ENCODE assay signal across 8 cellular contexts in the genomic region with DNA sequence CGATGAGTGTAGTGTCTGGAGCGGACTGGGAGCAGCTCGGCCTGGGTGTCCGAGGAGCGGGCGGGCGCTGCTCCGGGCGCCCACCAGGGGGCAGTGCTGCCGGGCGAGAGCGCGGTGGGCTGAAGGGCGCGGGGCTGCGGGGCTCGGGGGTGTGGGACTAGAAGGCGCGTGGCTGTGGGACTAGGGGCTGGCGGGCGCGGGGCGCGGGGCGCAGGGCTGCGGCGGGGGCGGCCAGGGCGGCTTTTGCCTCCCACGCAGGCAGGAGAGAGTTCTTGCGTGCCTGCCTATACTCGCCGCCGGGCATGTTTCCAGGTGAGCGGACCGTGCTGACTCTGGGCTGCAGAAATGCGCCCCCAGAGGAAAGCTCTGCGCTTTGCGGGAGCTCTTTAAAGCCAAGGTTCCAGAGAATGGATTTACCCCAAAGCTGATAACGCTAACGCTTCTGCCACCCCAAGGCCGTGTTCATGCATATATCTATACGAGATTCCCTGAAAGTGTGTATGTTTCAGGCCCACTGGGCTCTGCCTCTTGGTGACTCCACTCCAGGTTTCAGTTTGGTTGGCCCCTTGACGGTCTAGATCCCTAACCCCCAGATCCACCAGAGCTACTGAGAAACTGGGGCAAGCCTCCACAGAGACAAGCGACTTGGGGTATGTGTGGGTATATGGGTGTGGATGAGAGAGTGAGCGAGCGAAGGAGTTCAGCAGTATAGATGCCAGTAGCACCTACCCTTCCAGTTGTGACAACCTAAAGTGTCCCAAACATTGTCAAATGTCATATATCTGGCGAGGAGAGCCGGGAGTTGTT. TPM values are rescaled to one million over a fixed set of nuclear protein-coding genes. Genes with fewer than 3 reads are reported as not detected.
DNase-seq lines count a peak whose midpoint lies in the region; ATAC-seq and TF ChIP-seq lines count a peak whose summit lies in the region.

No MANE protein-coding gene starts in this region.

- H4K20me1 ChIP-seq in HCT116 (ENCODE audit: insufficient read depth) (no peaks in the 10 kb centered on the region), MM.1S (ENCODE audit: insufficient read depth, low read length) (no peaks in the 10 kb centered on the region)

- H3K27ac ChIP-seq in HCT116 (ENCODE audit: low read depth, low read length): no peak overlapping the region
- H3K27ac ChIP-seq in MM.1S (ENCODE audit: low read length): no peak overlapping the region
- peak overlapping the region; percentile 60 for H3K27ac ChIP-seq in caudate nucleus (ENCODE audit: low read depth, low read length)

- intact Hi-C loops in HCT116 (cut with micrococcal nuclease): no loop called here
- intact Hi-C loops in activated B cell treated with CpG ODN at 0.5 μM for 24 hours (cut with micrococcal nuclease): loop anchor here (1.0 to 2.0 kb wide), 4 partner anchors 234 to 1646 kb away; partner anchors contain the start of genes DENND4C and HAUS6

- DNase-seq in GM10266 (ENCODE audit: extremely low spot score) (peak; percentile 94), HCT116 (ENCODE audit: low read depth, low spot score) (peak; percentile 49), MM.1S (peak; percentile 74), activated B cell treated with CpG ODN at 0.5 μM for 24 hours (peak; percentile 77), caudate nucleus (lab: John Stamatoyannopoulos, UW) (peak in 55 of 61 donors; percentile 9 to 94 (median 63)), kidney epithelial cell (ENCODE audit: low read depth) (peak; percentile 34), foreskin melanocyte (no peak)
- peak; percentile 38 to 60 for DNase-seq in stimulated activated CD4-positive, alpha-beta T cell treated with anti-CD3 and anti-CD28 coated beads, Interleukin-15, amount 100 ng/mL, for 1 hour (ENCODE audit: low read depth in 1 of 2, low spot score in 1 of 2)

- H3F3A ChIP-seq in MM.1S (ENCODE audit: insufficient read depth, low read length): no peaks in the 10 kb centered on the region

- peak overlapping the region; percentile 88 for H3K4me3 Mint-ChIP-seq in activated B cell treated with CpG ODN at 0.5 μM for 24 hours

- H3K27ac Mint-ChIP-seq in activated B cell treated with CpG ODN at 0.5 μM for 24 hours: peak overlapping the region; percentile 69

- H3K9me2 ChIP-seq in HCT116 (ENCODE audit: insufficient read depth): no peaks in the 10 kb centered on the region
- no peaks in the 10 kb centered on the region for H3K9me2 ChIP-seq in MM.1S (replicated peaks; ENCODE audit: insufficient read depth, low read length)

- H2AFZ ChIP-seq in HCT116 (ENCODE audit: low read depth, low read length, poor library complexity, severe bottlenecking): peak overlapping the region; percentile 80
- 0 out of 2 replicates have a peak overlapping the region, but pooled peaks have one; percentile 63 for H2AFZ ChIP-seq in MM.1S (ENCODE audit: low read length)

- H3K79me2 ChIP-seq in HCT116 (ENCODE audit: insufficient read depth, low read length) (no peaks in the 10 kb centered on the region), MM.1S (ENCODE audit: low read length) (no peaks in the 10 kb centered on the region)

- H3K4me1 ChIP-seq in HCT116 (ENCODE audit: control insufficient read depth in 1 of 2, insufficient read depth in 2 of 2, low read length in 2 of 2): peaks cover 0 to 3% of the 10 kb centered on the region in 2 experiments; a peak in 1 of 4 replicates
- no peaks in the 10 kb centered on the region for H3K4me1 ChIP-seq in MM.1S (ENCODE audit: low read length)

- POLR2A ChIA-PET in HCT116 (lab: Charles Lee): interaction anchor here (1.4 kb wide), 1 partner anchor 11 kb away, joined by 3 read pairs; no protein-coding TSS in a partner anchor
- POLR2A ChIA-PET in activated B cell treated with CpG ODN at 0.5 μM for 24 hours (lab: Charles Lee): interaction anchor here (0.5 to 1.5 kb wide), 5 partner anchors 12 to 416 kb away, joined by 3 to 10 read pairs (median 5); partner anchors contain the start of gene RPS6

- H3K9me3 Mint-ChIP-seq in activated B cell treated with CpG ODN at 0.5 μM for 24 hours: no peaks in the 10 kb centered on the region

- H3K27me3 Mint-ChIP-seq in activated B cell treated with CpG ODN at 0.5 μM for 24 hours: no peaks in the 10 kb centered on the region

- H3K4me2 ChIP-seq in HCT116 (ENCODE audit: low read length): peak overlapping the region; percentile 70
- H3K4me2 ChIP-seq in MM.1S (ENCODE audit: low read depth, low read length): peak overlapping the region; percentile 60; the same call in 1 of the 2 replicates

- peaks cover 11% of the 10 kb centered on the region for H3K4me1 Mint-ChIP-seq in activated B cell treated with CpG ODN at 0.5 μM for 24 hours

- H3K36me3 ChIP-seq in HCT116 (ENCODE audit: control insufficient read depth in 1 of 2, insufficient read depth in 2 of 2, low read length in 2 of 2) (no peaks in the 10 kb centered on the region), MM.1S (replicated peaks; ENCODE audit: insufficient read depth, low read length) (no peaks in the 10 kb centered on the region), kidney epithelial cell (ENCODE audit: control insufficient read depth, insufficient read depth, low read length) (no peaks in the 10 kb centered on the region)

- peak overlapping the region; percentile 17; the same call in 1 of the 2 replicates for H3K9ac ChIP-seq in HCT116 (ENCODE audit: low read length)
- no peak overlapping the region; the same call in 1 of the 2 replicates for H3K9ac ChIP-seq in MM.1S (ENCODE audit: low read length)

- H3K4me3 ChIP-seq in HCT116 (replicated peaks in 1 of 2; ENCODE audit: low read depth in 1 of 2, low read length in 2 of 2): peak overlapping the region; percentile 2 to 49; a peak in 3 of 4 replicates
- peak overlapping the region; percentile 20 for H3K4me3 ChIP-seq in MM.1S (ENCODE audit: low read length)
- peak overlapping the region; percentile 13 for H3K4me3 ChIP-seq in kidney epithelial cell (ENCODE audit: low read depth, low read length)

- TF ChIP-seq CTCF in GM10266 (IDR thresholded peaks at IDR 0.05; ENCODE audit: control insufficient read depth, insufficient read depth, low read depth, missing control alignments): peak; percentile 92
- TF ChIP-seq CTCF in HCT116 (IDR thresholded peaks at IDR 0.05 in 2 of 3, conservative IDR thresholded peaks at IDR 0.05 in 1 of 3; ENCODE audit: borderline replicate concordance in 1 of 3, insufficient read depth in 1 of 3, low read depth in 2 of 3, low read length in 2 of 3): peak; percentile 35 to 79 (median 68); a peak in 5 of 6 replicates
- peak; percentile 59 for TF ChIP-seq CTCF in MM.1S (IDR thresholded peaks at IDR 0.05; ENCODE audit: low read length)
- TF ChIP-seq CTCF in activated B cell treated with CpG ODN at 0.5 μM for 24 hours (IDR thresholded peaks at IDR 0.05): peak; percentile 60
- peak; percentile 45 for TF ChIP-seq CTCF in kidney epithelial cell (IDR thresholded peaks at IDR 0.05; ENCODE audit: insufficient read depth, low read length, poor library complexity, severe bottlenecking)

- CTCF ChIA-PET in HCT116 (lab: Charles Lee): interaction anchor here (0.6 to 2.8 kb wide), 23 partner anchors 8 to 1153 kb away, joined by 3 to 16 read pairs (median 4); partner anchors contain the start of gene RRAGA
- CTCF ChIA-PET in activated B cell treated with CpG ODN at 0.5 μM for 24 hours (lab: Charles Lee): interaction anchor here (0.6 to 6.5 kb wide), 39 partner anchors 8 to 1646 kb away, joined by 3 to 57 read pairs (median 4); partner anchors contain the start of genes RPS6 and RRAGA

- ATAC-seq in HCT116 (peak; percentile 95), activated B cell treated with CpG ODN at 0.5 μM for 24 hours (ENCODE audit: low read depth) (peak; percentile 93)

- TF ChIP-seq POLR2A in HCT116 (IDR thresholded peaks at IDR 0.05; ENCODE audit: borderline replicate concordance, extremely low read depth, insufficient read depth, insufficient read length): no peak

- no peaks in the 10 kb centered on the region for H3K36me3 Mint-ChIP-seq in activated B cell treated with CpG ODN at 0.5 μM for 24 hours (ENCODE audit: low read depth)

- BruUV-seq in HCT116 (replicated peaks; lab: Mats Ljungman, UMichigan): no TSS peak

- no peak for TF ChIP-seq RAD21 in HCT116 (IDR thresholded peaks at IDR 0.05; ENCODE audit: low read depth)

- H3K9me3 ChIP-seq in HCT116 (ENCODE audit: control insufficient read depth in 1 of 2, insufficient read depth in 1 of 2, low read depth in 1 of 2, low read length in 2 of 2) (no peaks in the 10 kb centered on the region), MM.1S (replicated peaks; ENCODE audit: insufficient read depth, low read length) (no peaks in the 10 kb centered on the region)

- H3K27me3 ChIP-seq in HCT116 (ENCODE audit: insufficient read depth, low read length) (no peaks in the 10 kb centered on the region), MM.1S (replicated peaks; ENCODE audit: insufficient read depth, low read length) (no peaks in the 10 kb centered on the region), kidney epithelial cell (ENCODE audit: control insufficient read depth, insufficient read depth, low read length) (no peaks in the 10 kb centered on the region)

- RAD21 ChIA-PET in HCT116 (lab: Charles Lee; ENCODE audit: low non-redundant PET in 1 of 2, low total read pairs in 2 of 2, uncharacterized antibody in 2 of 2, unreplicated experiment in 2 of 2): interaction anchor here (0.8 to 0.9 kb wide), 2 partner anchors 14 to 458 kb away, joined by 3 to 4 read pairs; no protein-coding TSS in a partner anchor

TF ChIP-seq in HCT116, 20 proteins besides CTCF, POLR2A, EP300 and RAD21 (continues in another document):
- TF ChIP-seq ZBTB33 (IDR thresholded peaks at IDR 0.05; ENCODE audit: extremely low read depth, insufficient replicate concordance, low read length): no peak
- TF ChIP-seq SIN3A (IDR thresholded peaks at IDR 0.05; ENCODE audit: low read depth): no peak
- TF ChIP-seq EZH2 (IDR thresholded peaks at IDR 0.05): no peak
- no peak for TF ChIP-seq SP1 (IDR thresholded peaks at IDR 0.05; ENCODE audit: low read depth)

RNA-seq across cellular contexts. Expression of gene ACER2, which starts 56.2 kb away (rescaled TPM):
- total RNA-seq in HCT116 (2021; ENCODE audit: unreplicated experiment) (4.3 TPM), activated B cell treated with CpG ODN at 0.5 μM for 24 hours (1.4 and 2.0 TPM in 2 replicates), kidney epithelial cell (7.7 and 10.8 TPM in 2 replicates)
- 1.2 and 1.4 TPM in 2 replicates for polyA plus RNA-seq in HCT116 (2012)
